ENCODE assay signal across 10 cellular contexts in the genomic region with DNA sequence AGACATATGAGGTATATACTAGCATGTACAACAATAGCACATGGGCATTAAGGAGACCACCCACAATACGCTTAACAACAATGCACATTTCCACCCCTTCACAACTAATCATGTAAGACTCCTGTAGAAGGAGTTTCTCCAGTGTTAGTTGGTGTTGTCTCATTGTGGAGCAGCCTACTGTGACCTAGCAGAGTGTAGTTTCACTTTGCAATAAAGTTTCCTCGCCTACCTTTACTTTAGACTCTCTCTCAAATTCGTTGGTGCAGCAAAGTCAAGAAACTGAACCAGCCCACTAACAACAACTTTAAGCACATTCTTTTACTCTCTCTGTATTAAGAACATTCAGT.
A peak's percentile ranks its signal among the peaks of the same experiment; 100 is the strongest.
DNase-seq lines count a peak whose midpoint lies in the region; ATAC-seq and TF ChIP-seq lines count a peak whose summit lies in the region.
"Had no signal": no experiment of that assay in that cellular context is flagged by ENCODE, and none has a peak within 500 bp of the region (broad histone marks: within the 10 kb centered on the region; RNA-seq: fewer than 3 reads in every experiment).

No MANE protein-coding gene starts in this region.

- no peaks in the 10 kb centered on the region for H3K36me3 ChIP-seq in upper lobe of right lung
- H3K36me3 ChIP-seq: ascending aorta, suprapubic skin had no signal

- peak overlapping the region; percentile 89 to 92 for H3K27ac Mint-ChIP-seq in effector memory CD8-positive, alpha-beta T cell
- H3K27ac Mint-ChIP-seq in osteocyte (ENCODE audit: unreplicated experiment): no peak overlapping the region

- H3K27me3 Mint-ChIP-seq in effector memory CD8-positive, alpha-beta T cell: no peaks in the 10 kb centered on the region
- H3K27me3 Mint-ChIP-seq in osteocyte (ENCODE audit: unreplicated experiment): peaks cover 42% of the 10 kb centered on the region

- H3K27me3 ChIP-seq in upper lobe of right lung: no peaks in the 10 kb centered on the region
- H3K27me3 ChIP-seq: ascending aorta, suprapubic skin had no signal

- ATAC-seq in GM21423 (IDR thresholded peaks at IDR 0.05; ENCODE audit: unreplicated experiment) (peak; percentile 53), HG03354 (IDR thresholded peaks at IDR 0.05; ENCODE audit: poor library complexity, severe bottlenecking, unreplicated experiment) (peak; percentile 63), upper lobe of right lung (no peak)
- ATAC-seq in effector memory CD8-positive, alpha-beta T cell (replicated peaks): peak; percentile 51

- no peaks in the 10 kb centered on the region for H3K9me3 ChIP-seq in upper lobe of right lung
- H3K9me3 ChIP-seq: ascending aorta, suprapubic skin had no signal

- DNase-seq in NCI-H1105 treated with DMSO at 0.1 percent for 48 hours (lab: John Stamatoyannopoulos, UW) (peak; percentile 63), NCI-H1105 (lab: John Stamatoyannopoulos, UW) (no peak), upper lobe of right lung (no peak), NCI-H1930 (lab: John Stamatoyannopoulos, UW) (no peak), osteocyte (ENCODE audit: extremely low spot score, unreplicated experiment) (no peak)
- no peak for DNase-seq in effector memory CD8-positive, alpha-beta T cell

- no peak for TF ChIP-seq CTCF in upper lobe of right lung (IDR thresholded peaks at IDR 0.05)
- TF ChIP-seq CTCF in osteocyte (IDR thresholded peaks at IDR 0.05): no peak

- H3K9me3 Mint-ChIP-seq in effector memory CD8-positive, alpha-beta T cell: peaks cover 2 to 7% of the 10 kb centered on the region in 2 donors
- no peaks in the 10 kb centered on the region for H3K9me3 Mint-ChIP-seq in osteocyte (ENCODE audit: unreplicated experiment)

- no peaks in the 10 kb centered on the region for H3K4me1 ChIP-seq in upper lobe of right lung
- H3K4me1 ChIP-seq: ascending aorta, suprapubic skin had no signal

- peaks cover 30 to 42% of the 10 kb centered on the region in 2 donors for H3K4me1 Mint-ChIP-seq in effector memory CD8-positive, alpha-beta T cell (ENCODE audit: low read depth in 2 of 2)
- peaks cover 2% of the 10 kb centered on the region for H3K4me1 Mint-ChIP-seq in osteocyte (ENCODE audit: unreplicated experiment)

- peak overlapping the region; percentile 41 to 82 for H3K4me3 Mint-ChIP-seq in effector memory CD8-positive, alpha-beta T cell
- no peak overlapping the region for H3K4me3 Mint-ChIP-seq in osteocyte (ENCODE audit: unreplicated experiment)

- H3K4me3 ChIP-seq in upper lobe of right lung: no peak overlapping the region
- H3K4me3 ChIP-seq: ascending aorta, suprapubic skin had no signal

- intact Hi-C loops in upper lobe of right lung (cut with DNase I): no loop called here

- no peak overlapping the region for H3K27ac ChIP-seq in upper lobe of right lung
- H3K27ac ChIP-seq: ascending aorta, suprapubic skin had no signal

- peaks cover 9% of the 10 kb centered on the region for H3K36me3 Mint-ChIP-seq in effector memory CD8-positive, alpha-beta T cell (ENCODE audit: insufficient read depth)
- no peaks in the 10 kb centered on the region for H3K36me3 Mint-ChIP-seq in osteocyte (ENCODE audit: unreplicated experiment)
